In the genomic region with DNA sequence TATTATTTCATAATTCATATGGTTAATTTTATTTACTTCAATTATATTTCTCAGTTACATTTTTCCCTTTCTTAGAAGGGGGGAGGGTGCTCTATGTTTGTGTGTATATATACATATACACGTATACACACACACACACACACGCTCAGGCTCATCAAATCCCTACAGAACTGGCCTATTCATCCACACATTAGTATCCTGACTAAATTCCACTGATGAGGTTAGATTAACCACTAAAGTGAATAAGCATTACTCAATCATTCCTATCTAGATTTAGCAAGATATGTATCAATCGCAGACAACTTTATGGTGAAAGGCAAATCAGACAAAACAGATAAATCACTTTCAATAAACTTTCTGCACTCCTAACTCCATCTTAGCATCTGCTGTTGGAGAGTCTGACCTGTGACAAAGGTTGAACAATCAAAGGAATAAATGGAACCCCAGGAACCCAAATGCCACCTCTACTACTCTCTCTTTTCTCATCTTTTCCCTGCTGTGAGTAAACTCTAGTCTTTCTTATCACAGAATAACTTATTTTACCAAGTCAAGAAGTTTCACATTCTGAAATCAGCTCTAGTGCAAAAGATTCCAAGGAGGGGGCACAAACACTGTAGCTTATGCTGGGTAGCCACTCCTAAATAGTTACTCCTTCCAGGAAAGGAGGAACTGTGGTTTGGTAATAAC, we compare ENCODE assay signal across 1 cellular context.
TF ChIP-seq lines count a peak whose summit lies in the region.

No MANE protein-coding gene starts in this region.

TF ChIP-seq in WTC11, 78 proteins besides CTCF, POLR2A, EP300 and RAD21 (continued from another document):
- TF ChIP-seq USF1 (CRISPR knock-in tag; IDR thresholded peaks at IDR 0.05): no peak
- no peak for TF ChIP-seq FOXP1 (CRISPR knock-in tag; IDR thresholded peaks at IDR 0.05; ENCODE audit: borderline replicate concordance)
- TF ChIP-seq NFE2L1 (CRISPR knock-in tag; IDR thresholded peaks at IDR 0.05): no peak
